Comparison of ENCODE assay signal across 15 cellular contexts in the genomic region with DNA sequence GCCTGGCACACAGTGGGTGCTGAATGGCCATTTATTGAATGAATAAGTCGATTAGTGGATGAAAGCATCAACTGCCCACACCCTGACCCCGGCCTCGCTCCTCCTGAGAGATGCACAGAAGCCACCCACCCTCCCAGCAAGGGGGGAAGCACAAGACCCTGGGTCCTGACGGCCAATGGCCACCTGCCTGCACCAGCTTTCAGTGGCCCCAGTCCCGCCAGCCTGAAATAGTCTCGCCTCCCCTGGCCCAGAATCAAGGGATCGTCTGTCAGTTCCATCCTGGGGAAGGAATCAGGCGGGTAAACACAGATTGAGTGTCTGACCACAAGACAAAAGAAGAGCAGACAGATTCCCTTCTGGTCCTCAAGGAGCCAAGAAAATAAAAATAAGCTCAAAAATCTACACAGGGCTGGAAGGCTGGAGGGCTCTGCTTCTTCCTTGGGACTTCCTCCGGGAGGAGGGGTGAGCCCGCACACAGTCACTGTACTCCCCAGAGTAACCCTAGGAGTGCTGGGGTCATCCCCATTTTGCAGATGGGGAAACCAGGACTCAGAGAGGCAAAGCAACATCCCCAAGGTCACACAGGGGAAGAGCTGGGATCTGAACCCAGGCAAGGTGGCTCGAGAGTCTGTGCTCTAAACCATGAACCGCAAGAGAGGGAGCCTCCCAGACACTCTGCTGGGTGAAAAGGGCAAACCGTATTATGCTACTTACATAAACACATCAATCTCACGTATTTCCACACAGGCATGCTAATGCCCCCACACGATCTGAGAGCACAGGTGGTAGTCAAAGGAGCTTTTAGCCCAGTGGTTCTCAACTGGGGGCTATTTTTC. TPM values are rescaled to one million over a fixed set of nuclear protein-coding genes. Genes with fewer than 3 reads are reported as not detected.
A peak's percentile ranks its signal among the peaks of the same experiment; 100 is the strongest.
DNase-seq lines count a peak whose midpoint lies in the region; ATAC-seq and TF ChIP-seq lines count a peak whose summit lies in the region.
"Had no signal": no experiment of that assay in that cellular context is flagged by ENCODE, and none has a peak within 500 bp of the region (broad histone marks: within the 10 kb centered on the region; RNA-seq: fewer than 3 reads in every experiment).

No MANE protein-coding gene starts in this region.

- H3K9me3 ChIP-seq in T-helper 17 cell (ENCODE audit: control insufficient read depth, low read length, poor library complexity, severe bottlenecking) (no peaks in the 10 kb centered on the region), MM.1S (replicated peaks; ENCODE audit: insufficient read depth, low read length) (no peaks in the 10 kb centered on the region), adrenal gland (replicated peaks in 1 of 3) (no peaks in the 10 kb centered on the region), left ventricle myocardium inferior (replicated peaks) (no peaks in the 10 kb centered on the region)
- H3K9me3 ChIP-seq: uterus had no signal

- no peaks in the 10 kb centered on the region for H3F3A ChIP-seq in MM.1S (ENCODE audit: insufficient read depth, low read length)

- POLR2A ChIA-PET in activated CD4-positive, alpha-beta T cell treated with anti-CD3 and anti-CD28 coated beads, Interleukin-2, amount 10 ng/mL, durations not matched to agents 7 days and 5 days (lab: Charles Lee) = interaction anchor here (0.6 kb wide), 1 partner anchor 89 kb away, joined by 3 read pairs; no protein-coding TSS in a partner anchor

- no peaks in the 10 kb centered on the region for H3K79me2 ChIP-seq in MM.1S (ENCODE audit: low read length)

- no peak overlapping the region for H3K4me2 ChIP-seq in MM.1S (ENCODE audit: low read depth, low read length)

- WGBS in adrenal gland, 4 donors = 69 to 82% (median 77%) methylated on average over 12 to 15 of the region's 15 CpGs

- H3K36me3 ChIP-seq in MM.1S (replicated peaks; ENCODE audit: insufficient read depth, low read length) = no peaks in the 10 kb centered on the region
- no peaks in the 10 kb centered on the region for H3K36me3 ChIP-seq in adrenal gland (replicated peaks in 1 of 2)
- no peaks in the 10 kb centered on the region for H3K36me3 ChIP-seq in left ventricle myocardium inferior
- H3K36me3 ChIP-seq: uterus had no signal

- peaks cover 98% of the 10 kb centered on the region for H3K4me1 Mint-ChIP-seq in activated CD4-positive, alpha-beta T cell treated with anti-CD3 and anti-CD28 coated beads, Interleukin-2, amount 10 ng/mL, durations not matched to agents 7 days and 5 days
- peaks cover 88% of the 10 kb centered on the region for H3K4me1 Mint-ChIP-seq in T-helper 17 cell
- peaks cover 89% of the 10 kb centered on the region for H3K4me1 Mint-ChIP-seq in stimulated activated memory B cell treated with anti-CD40 and anti-IgM and Interleukin-4, amounts not matched to agents 10 μg/mL and 1 μg/mL and 100 μg/mL, for 72 hours

- H3K27ac Mint-ChIP-seq in activated CD4-positive, alpha-beta T cell treated with anti-CD3 and anti-CD28 coated beads, Interleukin-2, amount 10 ng/mL, durations not matched to agents 7 days and 5 days = peak overlapping the region; percentile 87
- no peak overlapping the region for H3K27ac Mint-ChIP-seq in T-helper 17 cell
- no peak overlapping the region for H3K27ac Mint-ChIP-seq in stimulated activated memory B cell treated with anti-CD40 and anti-IgM and Interleukin-4, amounts not matched to agents 10 μg/mL and 1 μg/mL and 100 μg/mL, for 72 hours
- H3K27ac Mint-ChIP-seq: activated T-helper 17 cell treated with anti-CD3 and anti-CD28 coated beads, Interleukin-2, amount 50 U/mL, for 72 hours had no signal

- TF ChIP-seq CTCF in MM.1S (IDR thresholded peaks at IDR 0.05; ENCODE audit: low read length) (no peak), adrenal gland (IDR thresholded peaks at IDR 0.05) (no peak), left ventricle myocardium inferior (IDR thresholded peaks at IDR 0.05; ENCODE audit: borderline replicate concordance) (no peak)

- no peaks in the 10 kb centered on the region for H3K9me2 ChIP-seq in MM.1S (replicated peaks; ENCODE audit: insufficient read depth, low read length)

- H3K4me3 Mint-ChIP-seq in activated CD4-positive, alpha-beta T cell treated with anti-CD3 and anti-CD28 coated beads, Interleukin-2, amount 10 ng/mL, durations not matched to agents 7 days and 5 days = peak overlapping the region; percentile 48
- peak overlapping the region; percentile 96 for H3K4me3 Mint-ChIP-seq in T-helper 17 cell
- H3K4me3 Mint-ChIP-seq in stimulated activated memory B cell treated with anti-CD40 and anti-IgM and Interleukin-4, amounts not matched to agents 10 μg/mL and 1 μg/mL and 100 μg/mL, for 72 hours = peak overlapping the region; percentile 65
- H3K4me3 Mint-ChIP-seq: activated T-helper 17 cell treated with anti-CD3 and anti-CD28 coated beads, Interleukin-2, amount 50 U/mL, for 72 hours had no signal

- H2AFZ ChIP-seq in MM.1S (ENCODE audit: low read length) = no peak overlapping the region

- H3K4me3 ChIP-seq in MM.1S (ENCODE audit: low read length) = no peak overlapping the region
- no peak overlapping the region for H3K4me3 ChIP-seq in adrenal gland
- no peak overlapping the region for H3K4me3 ChIP-seq in left ventricle myocardium inferior
- H3K4me3 ChIP-seq: uterus had no signal

- no peak overlapping the region for H3K9ac ChIP-seq in MM.1S (ENCODE audit: low read length)

- H3K27me3 ChIP-seq in MM.1S (replicated peaks; ENCODE audit: insufficient read depth, low read length) = no peaks in the 10 kb centered on the region; the same call in 1 of the 2 replicates
- no peaks in the 10 kb centered on the region for H3K27me3 ChIP-seq in adrenal gland
- H3K27me3 ChIP-seq in left ventricle myocardium inferior (ENCODE audit: low read depth) = no peaks in the 10 kb centered on the region
- H3K27me3 ChIP-seq: uterus had no signal

- H3K4me1 ChIP-seq in MM.1S (ENCODE audit: low read length) (peaks cover 13% of the 10 kb centered on the region), adrenal gland (replicated peaks in 1 of 2) (peaks cover 23 to 47% of the 10 kb centered on the region in 2 donors), left ventricle myocardium inferior (peaks cover 58% of the 10 kb centered on the region)
- H3K4me1 ChIP-seq: uterus had no signal

- H3K27ac ChIP-seq in MM.1S (ENCODE audit: low read length) = no peak overlapping the region
- peak overlapping the region in 1 of 5 donors; percentile 5 for H3K27ac ChIP-seq in adrenal gland
- no peak overlapping the region for H3K27ac ChIP-seq in left ventricle myocardium inferior (replicated peaks)
- H3K27ac ChIP-seq: uterus had no signal

- TF ChIP-seq POLR2A in adrenal gland (IDR thresholded peaks at IDR 0.05) = no peak

- DNase-seq in activated CD4-positive, alpha-beta T cell treated with anti-CD3 and anti-CD28 coated beads, Interleukin-2, amount 10 ng/mL, durations not matched to agents 7 days and 5 days = no peak
- no peak for DNase-seq in activated CD4-positive, alpha-beta T cell treated with anti-CD3 and anti-CD28 coated beads, Interleukin-2, amount 50 U/mL, for 48 hours
- DNase-seq in T-helper 17 cell (no peak), fibroblast of gingiva (ENCODE audit: low read depth) (peak; percentile 15), MM.1S (no peak), adrenal gland (no peak), left ventricle myocardium inferior (no peak)
- DNase-seq: ACHN, EL, NCI-H226, RPMI8226, small intestine, uterus had no signal

- peaks cover 81% of the 10 kb centered on the region for H3K36me3 Mint-ChIP-seq in activated CD4-positive, alpha-beta T cell treated with anti-CD3 and anti-CD28 coated beads, Interleukin-2, amount 10 ng/mL, durations not matched to agents 7 days and 5 days (ENCODE audit: low read depth)
- H3K36me3 Mint-ChIP-seq in T-helper 17 cell (ENCODE audit: low read depth) = peaks cover 4% of the 10 kb centered on the region
- peaks cover 16% of the 10 kb centered on the region for H3K36me3 Mint-ChIP-seq in stimulated activated memory B cell treated with anti-CD40 and anti-IgM and Interleukin-4, amounts not matched to agents 10 μg/mL and 1 μg/mL and 100 μg/mL, for 72 hours

- H4K20me1 ChIP-seq in MM.1S (ENCODE audit: insufficient read depth, low read length) = no peaks in the 10 kb centered on the region

- H3K9me3 Mint-ChIP-seq in activated CD4-positive, alpha-beta T cell treated with anti-CD3 and anti-CD28 coated beads, Interleukin-2, amount 10 ng/mL, durations not matched to agents 7 days and 5 days = no peaks in the 10 kb centered on the region
- no peaks in the 10 kb centered on the region for H3K9me3 Mint-ChIP-seq in stimulated activated memory B cell treated with anti-CD40 and anti-IgM and Interleukin-4, amounts not matched to agents 10 μg/mL and 1 μg/mL and 100 μg/mL, for 72 hours
- H3K9me3 Mint-ChIP-seq: activated T-helper 17 cell treated with anti-CD3 and anti-CD28 coated beads, Interleukin-2, amount 50 U/mL, for 72 hours had no signal

- H3K27me3 Mint-ChIP-seq in activated CD4-positive, alpha-beta T cell treated with anti-CD3 and anti-CD28 coated beads, Interleukin-2, amount 10 ng/mL, durations not matched to agents 7 days and 5 days = no peaks in the 10 kb centered on the region
- no peaks in the 10 kb centered on the region for H3K27me3 Mint-ChIP-seq in T-helper 17 cell
- H3K27me3 Mint-ChIP-seq in stimulated activated memory B cell treated with anti-CD40 and anti-IgM and Interleukin-4, amounts not matched to agents 10 μg/mL and 1 μg/mL and 100 μg/mL, for 72 hours = no peaks in the 10 kb centered on the region
- H3K27me3 Mint-ChIP-seq: activated T-helper 17 cell treated with anti-CD3 and anti-CD28 coated beads, Interleukin-2, amount 50 U/mL, for 72 hours had no signal

- ATAC-seq in T-helper 17 cell = peak; percentile 40
- ATAC-seq in stimulated activated memory B cell treated with anti-CD40 and anti-IgM and Interleukin-4, amounts not matched to agents 10 μg/mL and 1 μg/mL and 100 μg/mL, for 72 hours = no peak
- ATAC-seq: activated T-helper 17 cell treated with anti-CD3 and anti-CD28 coated beads, Interleukin-2, amount 50 U/mL, for 72 hours had no signal

- CTCF ChIA-PET in activated CD4-positive, alpha-beta T cell treated with anti-CD3 and anti-CD28 coated beads, Interleukin-2, amount 10 ng/mL, durations not matched to agents 7 days and 5 days (lab: Charles Lee) = interaction anchor here (1.0 kb wide), 1 partner anchor 92 kb away, joined by 3 read pairs; no protein-coding TSS in a partner anchor

- intact Hi-C loops in adrenal gland (cut with DNase I) (no loop called here), left ventricle myocardium inferior (cut with micrococcal nuclease) (no loop called here)

RNA-seq across cellular contexts. Expression of a gene that starts 7.8 kb away (rescaled TPM):
- total RNA-seq in activated CD4-positive, alpha-beta T cell treated with anti-CD3 and anti-CD28 coated beads, Interleukin-2, amount 10 ng/mL, durations not matched to agents 7 days and 5 days = 10 to 100 TPM; 81.0 to 86.1 TPM
- total RNA-seq in T-helper 17 cell (100 to 1,000 TPM; 188 to 200 TPM), adrenal gland (10 to 100 TPM; 40.4 to 85.1 (median 49.8) TPM), left ventricle myocardium inferior (11.2 TPM)
- 10 to 100 TPM; 19.7 to 37.6 (median 22.0) TPM for polyA plus RNA-seq in adrenal gland
